8 cellular contexts compared by ENCODE assay signal in genomic region chr7:108452707-108453106, GRCh38. TPM values are rescaled to one million over a fixed set of nuclear protein-coding genes. Genes with fewer than 3 reads are reported as not detected.
A peak's percentile ranks its signal among the peaks of the same experiment; 100 is the strongest.
DNase-seq lines count a peak whose midpoint lies in the region; ATAC-seq and TF ChIP-seq lines count a peak whose summit lies in the region.

No MANE protein-coding gene starts in this region.

- DNase-seq in NCI-H510A treated with DMSO at 0.1 percent for 48 hours (lab: John Stamatoyannopoulos, UW) (peak; percentile 21), NCI-H510A (lab: John Stamatoyannopoulos, UW) (no peak), NCI-H460 (ENCODE audit: extremely low read depth, low read depth) (peak; percentile 55), dermis blood vessel endothelial cell (peak; percentile 77), psoas muscle (no peak)

- 69 to 77% (median 69%) methylated on average over 2 of the region's 2 CpGs for WGBS in psoas muscle, 3 donors

- TF ChIP-seq CTCF in psoas muscle (IDR thresholded peaks at IDR 0.05): peak; percentile 13

- no peaks in the 10 kb centered on the region for H3K9me3 ChIP-seq in psoas muscle

- no peaks in the 10 kb centered on the region for H3K36me3 ChIP-seq in psoas muscle (ENCODE audit: insufficient read depth in 1 of 2, low read depth in 1 of 2)

- no peak overlapping the region for H3K27ac Mint-ChIP-seq in activated T-helper 17 cell treated with anti-CD3 and anti-CD28 coated beads, Interleukin-2, amount 50 U/mL, for 72 hours

- no peak overlapping the region for H3K4me3 ChIP-seq in psoas muscle

- H3K27ac ChIP-seq in psoas muscle: no peak overlapping the region

- H3K4me3 Mint-ChIP-seq in activated T-helper 17 cell treated with anti-CD3 and anti-CD28 coated beads, Interleukin-2, amount 50 U/mL, for 72 hours: no peak overlapping the region

- no peaks in the 10 kb centered on the region for H3K36me3 Mint-ChIP-seq in activated T-helper 17 cell treated with anti-CD3 and anti-CD28 coated beads, Interleukin-2, amount 50 U/mL, for 72 hours (ENCODE audit: low read depth)

- H3K4me1 ChIP-seq in psoas muscle: peaks cover 12% of the 10 kb centered on the region

- peaks cover 45% of the 10 kb centered on the region for H3K27me3 Mint-ChIP-seq in activated T-helper 17 cell treated with anti-CD3 and anti-CD28 coated beads, Interleukin-2, amount 50 U/mL, for 72 hours

- intact Hi-C loops in psoas muscle (cut with DNase I): no loop called here

- no peaks in the 10 kb centered on the region for H3K4me1 Mint-ChIP-seq in activated T-helper 17 cell treated with anti-CD3 and anti-CD28 coated beads, Interleukin-2, amount 50 U/mL, for 72 hours

- H3K27me3 ChIP-seq in psoas muscle (ENCODE audit: insufficient read depth in 3 of 3, low read length in 2 of 3): peaks cover 3 to 64% (median 13%) of the 10 kb centered on the region in 3 donors

- H3K9me3 Mint-ChIP-seq in activated T-helper 17 cell treated with anti-CD3 and anti-CD28 coated beads, Interleukin-2, amount 50 U/mL, for 72 hours: no peaks in the 10 kb centered on the region

- ATAC-seq in HG02588 (IDR thresholded peaks at IDR 0.05; ENCODE audit: unreplicated experiment) (peak; percentile 46), psoas muscle (no peak), GM18511 (IDR thresholded peaks at IDR 0.05; ENCODE audit: unreplicated experiment) (no peak)
- no peak for ATAC-seq in activated T-helper 17 cell treated with anti-CD3 and anti-CD28 coated beads, Interleukin-2, amount 50 U/mL, for 72 hours (replicated peaks)

RNA-seq across cellular contexts. Expression of gene NRCAM, which starts 3.5 kb away (rescaled TPM):
- total RNA-seq in NCI-H460 (2014; rRNA removed; shearing (Covaris generic)): 130 and 158 TPM in 2 replicates
- 82.9 and 104 TPM in 2 replicates for polyA plus RNA-seq in NCI-H460 (2014; cell fraction: nucleus; rRNA removed)
- total RNA-seq in dermis blood vessel endothelial cell (9.2 and 16.0 TPM in 2 replicates), psoas muscle (1 to 10 TPM in 2 of 4 donors, under 1 TPM in 2; 0.21 to 1.1 (median 0.64) TPM)
- 1 to 10 TPM in 1 of 3 donors, under 1 TPM in 2; 0.06 to 1.8 (median 0.55) TPM for polyA plus RNA-seq in psoas muscle
- not detected for total RNA-seq in activated T-helper 17 cell treated with anti-CD3 and anti-CD28 coated beads, Interleukin-2, amount 50 U/mL, for 72 hours

Comparison
In these comparisons a context has a peak if more than half of its experiments do, and no peak if none do; other contexts are left out.
1. DNase-seq: peak in NCI-H510A treated with DMSO at 0.1 percent for 48 hours (single experiment), NCI-H460 (single experiment) and dermis blood vessel endothelial cell (single experiment); none in NCI-H510A (single experiment) and psoas muscle (0 of 2).